Comparison of ENCODE assay signal across 30 cellular contexts in genomic region chr14:68366656-68367055, GRCh38.
DNase-seq lines count a peak whose midpoint lies in the region; ATAC-seq, FAIRE-seq and TF ChIP-seq lines count a peak whose summit lies in the region.
"Had no signal": no experiment of that assay in that cellular context is flagged by ENCODE, and none has a peak within 500 bp of the region (broad histone marks: within the 10 kb centered on the region; RNA-seq: fewer than 3 reads in every experiment).

No MANE protein-coding gene starts in this region.

- intact Hi-C loops in psoas muscle (cut with DNase I): no loop called here
- intact Hi-C loops in thyroid gland (cut with DNase I): no loop called here
- intact Hi-C loops in Caco-2 (cut with micrococcal nuclease; ENCODE audit: unreplicated experiment): no loop called here

- H3K4me1 Mint-ChIP-seq in Caco-2 (ENCODE audit: low read depth, unreplicated experiment): peaks cover 41% of the 10 kb centered on the region

- H3K9ac ChIP-seq in SK-N-SH: no peak overlapping the region

- peaks cover 7% of the 10 kb centered on the region for H3K36me3 Mint-ChIP-seq in Caco-2 (ENCODE audit: insufficient read depth, unreplicated experiment)
- H3K36me3 Mint-ChIP-seq: memory B cell, T-cell had no signal

- no peak for FAIRE-seq in A549 (lab: Jason Lieb, UNC)
- FAIRE-seq: A204.1, endometrium, K562, small intestine, TTC549 had no signal

- no peak overlapping the region for H3K4me3 ChIP-seq in A549
- H3K4me3 ChIP-seq in psoas muscle: no peak overlapping the region
- no peak overlapping the region for H3K4me3 ChIP-seq in thyroid gland (replicated peaks in 1 of 3)
- no peak overlapping the region for H3K4me3 ChIP-seq in SK-N-SH (ENCODE audit: low read depth in 2 of 2, low read length in 1 of 2)
- no peak overlapping the region for H3K4me3 ChIP-seq in Caco-2 (ENCODE audit: low read depth, low read length)
- H3K4me3 ChIP-seq: breast epithelium, GM23338, K562, MG63 had no signal

- TF ChIP-seq POLR2A in A549 (IDR thresholded peaks at IDR 0.05; ENCODE audit: low read length) (no peak), thyroid gland (IDR thresholded peaks at IDR 0.05) (no peak)

- peaks cover 6% of the 10 kb centered on the region for H3F3A ChIP-seq in SK-N-SH (replicated peaks; ENCODE audit: insufficient read depth)

- TF ChIP-seq EP300 in A549 (IDR thresholded peaks at IDR 0.05): no peak
- no peak for TF ChIP-seq EP300 in SK-N-SH (IDR thresholded peaks at IDR 0.05; ENCODE audit: borderline replicate concordance in 1 of 2, low read depth in 1 of 2, low read length in 1 of 2)

- peaks cover 23% of the 10 kb centered on the region for H3K4me1 ChIP-seq in A549
- H3K4me1 ChIP-seq in psoas muscle: peaks cover 3% of the 10 kb centered on the region
- H3K4me1 ChIP-seq in thyroid gland: peaks cover 16 to 22% of the 10 kb centered on the region in 2 donors
- peaks cover 0 to 6% of the 10 kb centered on the region in 2 experiments; a peak in 2 of 4 replicates for H3K4me1 ChIP-seq in SK-N-SH (ENCODE audit: control insufficient read depth in 1 of 2, insufficient read depth in 2 of 2, low read depth in 1 of 2, low read length in 1 of 2)
- H3K4me1 ChIP-seq in Caco-2: peaks cover 23% of the 10 kb centered on the region
- H3K4me1 ChIP-seq: breast epithelium had no signal

- CTCF ChIA-PET in A549 (lab: Yijun Ruan, JAX): interaction anchor here (2.1 kb wide), 1 partner anchor 15 kb away, joined by 4 read pairs; no protein-coding TSS in a partner anchor
- CTCF ChIA-PET in SK-N-SH (lab: Yijun Ruan, JAX): interaction anchor here (0.8 to 2.4 kb wide), 3 partner anchors 9 to 289 kb away, joined by 3 to 6 read pairs (median 4); no protein-coding TSS in a partner anchor
- CTCF ChIA-PET in Caco-2 (lab: Charles Lee): no interaction called here

- H3K27ac ChIP-seq in A549: peak overlapping the region; percentile 12 to 46; a peak in 3 of 6 replicates
- peak overlapping the region; percentile 14 for H3K27ac ChIP-seq in psoas muscle
- H3K27ac ChIP-seq in thyroid gland: no peak overlapping the region
- no peak overlapping the region for H3K27ac ChIP-seq in SK-N-SH (ENCODE audit: low read depth in 2 of 2, low read length in 1 of 2)

- BruUV-seq in Caco-2 (replicated peaks; lab: Mats Ljungman, UMichigan): no TSS peak

- no peak for TF ChIP-seq CTCF in A549 (IDR thresholded peaks at IDR 0.05)
- no peak for TF ChIP-seq CTCF in psoas muscle (IDR thresholded peaks at IDR 0.05)
- no peak for TF ChIP-seq CTCF in thyroid gland (IDR thresholded peaks at IDR 0.05)
- TF ChIP-seq CTCF in SK-N-SH (IDR thresholded peaks at IDR 0.05): no peak
- TF ChIP-seq CTCF in Caco-2 (IDR thresholded peaks at IDR 0.05; ENCODE audit: insufficient read depth in 1 of 2, low read depth in 1 of 2, low read length in 1 of 2, severe bottlenecking in 1 of 2, unreplicated experiment in 1 of 2): no peak

- no peak for ATAC-seq in A549
- no peak for ATAC-seq in psoas muscle
- ATAC-seq: GM23338, K562, T-cell had no signal

- H3K27me3 ChIP-seq in psoas muscle (ENCODE audit: insufficient read depth in 3 of 3, low read length in 2 of 3): no peaks in the 10 kb centered on the region
- H3K27me3 ChIP-seq in thyroid gland: no peaks in the 10 kb centered on the region
- H3K27me3 ChIP-seq in SK-N-SH (ENCODE audit: insufficient read depth): no peaks in the 10 kb centered on the region
- no peaks in the 10 kb centered on the region for H3K27me3 ChIP-seq in Caco-2 (replicated peaks; ENCODE audit: control insufficient read depth, insufficient read depth, low read length)
- H3K27me3 ChIP-seq: adrenal gland, breast epithelium, MG63 had no signal

- no peaks in the 10 kb centered on the region for H3K79me2 ChIP-seq in SK-N-SH (ENCODE audit: insufficient read depth)

- H3K9me3 Mint-ChIP-seq in Caco-2 (ENCODE audit: unreplicated experiment): peaks cover 3% of the 10 kb centered on the region
- H3K9me3 Mint-ChIP-seq: activated T-cell treated with anti-CD3 and anti-CD28 coated beads, Interleukin-2, amount 50 U/mL, for 24 hours; GM23338; memory B cell; stimulated activated naive CD8-positive, alpha-beta T cell treated with anti-CD3 and anti-CD28 coated beads, Interleukin-15, Interleukin-2, amounts not matched to agents 100 ng/mL and 50 ng/mL, for 24 hours; T-cell had no signal

- H3K9me3 ChIP-seq in A549 (no peaks in the 10 kb centered on the region), psoas muscle (no peaks in the 10 kb centered on the region), thyroid gland (no peaks in the 10 kb centered on the region), SK-N-SH (no peaks in the 10 kb centered on the region), Caco-2 (no peaks in the 10 kb centered on the region)
- H3K9me3 ChIP-seq: adrenal gland, breast epithelium, MG63 had no signal

- TF ChIP-seq RAD21 in A549 (conservative IDR thresholded peaks at IDR 0.05 in 1 of 2, IDR thresholded peaks at IDR 0.05 in 1 of 2) (no peak), SK-N-SH (IDR thresholded peaks at IDR 0.05; ENCODE audit: low read length) (no peak)

- no peak for DNase-seq in A549 (ENCODE audit: low read depth in 1 of 2, low spot score in 1 of 2)
- peak; percentile 92 for DNase-seq in NCI-H524 treated with DMSO at 0.1 percent for 48 hours (lab: John Stamatoyannopoulos, UW)
- DNase-seq in epidermal melanocyte (ENCODE audit: insufficient read length, low spot score): peak; percentile 57
- no peak for DNase-seq in psoas muscle
- DNase-seq in thyroid gland: no peak
- DNase-seq in SK-N-SH: no peak
- DNase-seq in Caco-2: no peak
- no peak for DNase-seq in middle frontal gyrus (ENCODE audit: extremely low spot score, low spot score)
- DNase-seq: activated CD4-positive, alpha-beta T cell treated with anti-CD3 and anti-CD28 coated beads for 1 hour; activated CD8-positive, alpha-beta memory T cell treated with anti-CD3 and anti-CD28 coated beads for 24 hours; activated naive CD4-positive, alpha-beta T cell; activated T-cell treated with anti-CD3 and anti-CD28 coated beads, Interleukin-2, amount 50 U/mL, for 24 hours; adrenal gland; cortex of kidney; glutamatergic neuron; MG63; NCI-H1436 treated with DMSO at 0.1 percent for 48 hours; Right ventricle myocardium superior; small intestine; stimulated activated CD4-positive, alpha-beta T cell treated with anti-CD3 and anti-CD28 coated beads, Interleukin-4, amount 100 ng/mL, for 1 hour; T-cell; trophoblast cell had no signal

- no peaks in the 10 kb centered on the region for H3K36me3 ChIP-seq in psoas muscle (ENCODE audit: insufficient read depth in 1 of 2, low read depth in 1 of 2)
- H3K36me3 ChIP-seq in thyroid gland: no peaks in the 10 kb centered on the region
- no peaks in the 10 kb centered on the region for H3K36me3 ChIP-seq in SK-N-SH (replicated peaks in 1 of 2; ENCODE audit: control insufficient read depth in 1 of 2, insufficient read depth in 2 of 2, low read length in 1 of 2)
- no peaks in the 10 kb centered on the region for H3K36me3 ChIP-seq in Caco-2 (ENCODE audit: control insufficient read depth, insufficient read depth, low read length)
- H3K36me3 ChIP-seq: adrenal gland, breast epithelium, MG63 had no signal

- WGBS in A549 (ENCODE audit: missing lambda C conversion rate): 93% methylated on average over 2 of the region's 2 CpGs
- 29 to 53% (median 37%) methylated on average over 2 of the region's 2 CpGs for WGBS in psoas muscle, 3 donors
- WGBS in thyroid gland, 2 donors: 98 to 100% methylated on average over 2 of the region's 2 CpGs
- WGBS in SK-N-SH (ENCODE audit: low lambda C conversion rate): 100% methylated on average over 2 of the region's 2 CpGs

- POLR2A ChIA-PET in A549 (lab: Yijun Ruan, JAX): interaction anchor here (0.5 to 1.0 kb wide), 2 partner anchors 91 to 426 kb away, joined by 3 to 4 read pairs; partner anchors contain the start of gene ZFP36L1
- POLR2A ChIA-PET in SK-N-SH (lab: Yijun Ruan, JAX): no interaction called here
- POLR2A ChIA-PET in Caco-2 (lab: Charles Lee): no interaction called here

- no peaks in the 10 kb centered on the region for H3K27me3 Mint-ChIP-seq in Caco-2 (ENCODE audit: insufficient read depth, unreplicated experiment)
- H3K27me3 Mint-ChIP-seq: activated T-cell treated with anti-CD3 and anti-CD28 coated beads, Interleukin-2, amount 50 U/mL, for 24 hours; memory B cell; stimulated activated naive CD8-positive, alpha-beta T cell treated with anti-CD3 and anti-CD28 coated beads, Interleukin-15, Interleukin-2, amounts not matched to agents 100 ng/mL and 50 ng/mL, for 24 hours; T-cell had no signal

- H3K4me2 ChIP-seq in A549 (no peak overlapping the region), SK-N-SH (no peak overlapping the region)
- H3K4me2 ChIP-seq: GM23338 had no signal

- no peak overlapping the region for H2AFZ ChIP-seq in SK-N-SH (ENCODE audit: low read depth)
- H2AFZ ChIP-seq: GM23338 had no signal

- no peaks in the 10 kb centered on the region for H3K9me2 ChIP-seq in SK-N-SH

- no peaks in the 10 kb centered on the region for H4K20me1 ChIP-seq in SK-N-SH (ENCODE audit: insufficient read depth)

- no peak overlapping the region for H3K4me3 Mint-ChIP-seq in Caco-2 (ENCODE audit: unreplicated experiment)
- H3K4me3 Mint-ChIP-seq: activated T-cell treated with anti-CD3 and anti-CD28 coated beads, Interleukin-2, amount 50 U/mL, for 24 hours; GM23338; memory B cell; stimulated activated naive CD8-positive, alpha-beta T cell treated with anti-CD3 and anti-CD28 coated beads, Interleukin-15, Interleukin-2, amounts not matched to agents 100 ng/mL and 50 ng/mL, for 24 hours; T-cell had no signal

- H3K27ac Mint-ChIP-seq in Caco-2 (ENCODE audit: unreplicated experiment): no peak overlapping the region
- H3K27ac Mint-ChIP-seq: activated T-cell treated with anti-CD3 and anti-CD28 coated beads, Interleukin-2, amount 50 U/mL, for 24 hours; GM23338; stimulated activated naive CD8-positive, alpha-beta T cell treated with anti-CD3 and anti-CD28 coated beads, Interleukin-15, Interleukin-2, amounts not matched to agents 100 ng/mL and 50 ng/mL, for 24 hours had no signal

TF ChIP-seq in A549, 52 proteins besides CTCF, POLR2A, EP300 and RAD21 (continues in another document):
- TF ChIP-seq ESRRA (IDR thresholded peaks at IDR 0.05; ENCODE audit: borderline replicate concordance, low read length): no peak

TF ChIP-seq in SK-N-SH, 30 proteins besides CTCF, POLR2A, EP300 and RAD21:
- TF ChIP-seq YY1 (IDR thresholded peaks at IDR 0.05; ENCODE audit: low read depth) (no peak), MEF2A (IDR thresholded peaks at IDR 0.05; ENCODE audit: borderline replicate concordance, low read depth) (no peak)
TF ChIP-seq in SK-N-SH: peak in this region for 0.

Comparison
In these comparisons a context has a peak if more than half of its experiments do, and no peak if none do; other contexts are left out.
1. DNase-seq: peak in NCI-H524 treated with DMSO at 0.1 percent for 48 hours (single experiment) and epidermal melanocyte (single experiment); none in A549 (0 of 2), psoas muscle (0 of 2), thyroid gland (0 of 2), SK-N-SH (single experiment), Caco-2 (0 of 2) and middle frontal gyrus (single experiment).
2. H3K27ac ChIP-seq: peak in A549 (2 of 2) and psoas muscle (single experiment); none in thyroid gland (0 of 3) and SK-N-SH (0 of 2).